In the genomic region with DNA sequence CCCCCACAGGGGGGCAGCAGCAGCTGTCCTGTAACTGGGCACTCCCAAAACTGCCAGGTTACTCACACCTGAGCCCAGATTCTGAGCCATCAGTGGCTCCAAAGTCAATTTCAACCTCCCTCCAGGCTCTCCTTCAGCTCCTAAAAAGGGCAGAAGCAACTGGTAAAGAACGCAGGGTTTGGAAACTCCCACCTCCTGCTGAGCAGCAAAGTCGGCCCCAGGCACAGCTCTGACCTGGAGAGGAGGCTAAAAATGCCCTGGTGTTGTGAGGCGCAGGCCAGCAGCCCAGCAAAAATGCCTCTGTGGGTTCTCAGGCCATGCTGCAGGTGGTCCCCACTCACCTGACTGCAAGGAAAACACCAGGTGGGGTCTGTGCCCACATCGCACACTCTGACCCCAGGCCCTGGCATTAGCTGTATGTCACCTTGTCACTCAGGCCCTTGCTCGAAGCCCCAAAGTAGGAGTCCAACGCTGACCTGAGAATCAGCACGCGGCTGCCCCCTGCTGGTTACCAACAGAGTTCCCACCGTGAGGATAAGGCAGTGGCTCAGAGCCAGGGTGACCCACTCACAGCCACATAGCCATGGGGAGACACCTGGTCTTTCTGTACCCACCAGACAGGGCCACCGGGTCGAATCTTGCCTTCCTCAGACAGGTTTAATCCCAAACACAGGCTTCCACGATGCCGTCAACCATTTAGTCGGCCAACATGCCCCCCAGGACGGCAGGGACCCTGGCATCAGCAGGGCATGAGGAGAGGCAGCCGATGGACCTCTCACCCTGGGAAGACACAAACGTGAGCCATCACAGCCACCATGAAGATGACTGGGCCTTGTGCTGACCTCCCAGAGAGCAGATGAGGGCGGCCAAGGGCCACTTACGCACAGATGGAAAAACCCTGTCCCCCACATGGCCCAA, we compare ENCODE assay signal across 8 cellular contexts. TPM values are rescaled to one million over a fixed set of nuclear protein-coding genes. Genes with fewer than 3 reads are reported as not detected.
DNase-seq lines count a peak whose midpoint lies in the region; ATAC-seq and TF ChIP-seq lines count a peak whose summit lies in the region.

No MANE protein-coding gene starts in this region.

- no peak overlapping the region for H2BK5ac ChIP-seq in H9 (ENCODE audit: insufficient read length, low read length)

- no peaks in the 10 kb centered on the region for H3K9me3 Mint-ChIP-seq in H9

- H3K27ac ChIP-seq in H9 (ENCODE audit: insufficient read length, low read depth, low read length) (no peak overlapping the region), foreskin keratinocyte (no peak overlapping the region), parathyroid adenoma (no peak overlapping the region), upper lobe of left lung (peak overlapping the region in 3 of 4 donors; percentile 17 to 63 (median 54))

- no peaks in the 10 kb centered on the region for H4K20me1 ChIP-seq in H9 (ENCODE audit: control insufficient read depth, insufficient read depth, insufficient read length)

- H2AK5ac ChIP-seq in H9 (ENCODE audit: insufficient read length, low read length) = no peak overlapping the region

- no peak overlapping the region for H4K91ac ChIP-seq in H9 (ENCODE audit: insufficient read length, low read depth, low read length)

- no peaks in the 10 kb centered on the region for H3K27me3 ChIP-seq in H9 (ENCODE audit: insufficient read depth, low read length)
- no peaks in the 10 kb centered on the region for H3K27me3 ChIP-seq in foreskin keratinocyte
- no peaks in the 10 kb centered on the region for H3K27me3 ChIP-seq in parathyroid adenoma (ENCODE audit: control insufficient read depth, insufficient read depth, low read length)
- no peaks in the 10 kb centered on the region for H3K27me3 ChIP-seq in upper lobe of left lung

- no peak for TF ChIP-seq POLR2A in upper lobe of left lung (IDR thresholded peaks at IDR 0.05)

- H3K4ac ChIP-seq in H9 (ENCODE audit: low read depth, low read length) = no peak overlapping the region

- H3K14ac ChIP-seq in H9 (ENCODE audit: insufficient read depth, low read length) = 0 out of 2 replicates have a peak overlapping the region, but pooled peaks have one; percentile 47

- WGBS in H9 (ENCODE audit: extremely low coverage, insufficient read length, low lambda C conversion rate) = no CpG with 5 or more reads among the region's 19 CpGs
- WGBS in upper lobe of left lung, 2 donors = 30 to 63% methylated on average over 4 to 19 of the region's 19 CpGs

- H2AFZ ChIP-seq in H9 (ENCODE audit: low read length) (no peak overlapping the region), parathyroid adenoma (no peak overlapping the region)

- H3K4me3 Mint-ChIP-seq in H9 = no peak overlapping the region

- no peak overlapping the region for H3K4me3 ChIP-seq in parathyroid adenoma (ENCODE audit: low read depth, low read length)
- no peak overlapping the region for H3K4me3 ChIP-seq in upper lobe of left lung

- no peak overlapping the region for H2BK120ac ChIP-seq in H9 (ENCODE audit: low read depth, low read length, poor library complexity, severe bottlenecking)

- no peaks in the 10 kb centered on the region for H3K4me1 ChIP-seq in H9 (ENCODE audit: insufficient read depth, low read length)
- no peaks in the 10 kb centered on the region for H3K4me1 ChIP-seq in foreskin keratinocyte
- H3K4me1 ChIP-seq in parathyroid adenoma = peaks cover 4% of the 10 kb centered on the region
- peaks cover 0 to 8% (median 1%) of the 10 kb centered on the region in 4 donors for H3K4me1 ChIP-seq in upper lobe of left lung

- no peak overlapping the region for H3K9ac ChIP-seq in H9 (ENCODE audit: extremely low read depth, insufficient read length, low read length)
- no peak overlapping the region for H3K9ac ChIP-seq in parathyroid adenoma

- no peak overlapping the region for H4K5ac ChIP-seq in H9 (ENCODE audit: insufficient read length, low read depth, low read length)

- peaks cover 16 to 73% (median 39%) of the 10 kb centered on the region in 3 experiments; a peak in 6 of 7 replicates for H3K36me3 Mint-ChIP-seq in H9 (ENCODE audit: insufficient read depth in 1 of 3, low read depth in 3 of 3)

- H2BK20ac ChIP-seq in H9 (ENCODE audit: low read depth, low read length, poor library complexity, severe bottlenecking) = no peak overlapping the region

- no peak overlapping the region for H3K23ac ChIP-seq in H9 (ENCODE audit: insufficient read length, low read depth, low read length)

- TF ChIP-seq CTCF in H9 (conservative IDR thresholded peaks at IDR 0.05) = peak; percentile 82
- peak; percentile 75 for TF ChIP-seq CTCF in foreskin keratinocyte (conservative IDR thresholded peaks at IDR 0.05)
- peak; percentile 53 for TF ChIP-seq CTCF in parathyroid adenoma (IDR thresholded peaks at IDR 0.05)
- peak; percentile 68 to 78 (median 74) for TF ChIP-seq CTCF in upper lobe of left lung (IDR thresholded peaks at IDR 0.05)

- peak; percentile 53 for ATAC-seq in foreskin keratinocyte
- peak; percentile 62 to 77 for ATAC-seq in upper lobe of left lung (ENCODE audit: low FRiP score in 2 of 2)
- ATAC-seq in HG03097 (IDR thresholded peaks at IDR 0.05; ENCODE audit: low FRiP score, unreplicated experiment) = no peak

- DNase-seq in Ammon's horn (ENCODE audit: low spot score) (peak; percentile 79), H9 (peak; percentile 88), RPMI8226 (peak; percentile 74), foreskin keratinocyte (no peak), upper lobe of left lung (peak in 1 of 2 donors; percentile 64)
- DNase-seq in activated effector memory CD4-positive, alpha-beta T cell treated with anti-CD3 and anti-CD28 coated beads, Interleukin-2, amount 50 U/mL, for 16 hours = peak; percentile 88

- H3K18ac ChIP-seq in H9 (ENCODE audit: insufficient read length, low read depth, low read length) = peak overlapping the region; percentile 30

- H3K27ac Mint-ChIP-seq in H9 = peak overlapping the region in 2 of 3 experiments; percentile 81 to 89; a peak in 3 of 7 replicates

- no peak overlapping the region for H2BK15ac ChIP-seq in H9 (ENCODE audit: low read depth, low read length)

- H3K79me2 ChIP-seq in H9 (ENCODE audit: insufficient read depth, low read length) (peaks cover 1% of the 10 kb centered on the region; the same call in 1 of the 2 replicates), parathyroid adenoma (no peaks in the 10 kb centered on the region)

- H3K79me1 ChIP-seq in H9 (ENCODE audit: insufficient read depth, low read depth, low read length, poor library complexity, severe bottlenecking) = no peaks in the 10 kb centered on the region

- H3K9me3 ChIP-seq in H9 (ENCODE audit: control insufficient read depth, low read depth, low read length) = no peaks in the 10 kb centered on the region
- no peaks in the 10 kb centered on the region for H3K9me3 ChIP-seq in parathyroid adenoma (ENCODE audit: control insufficient read depth, low read length)
- no peaks in the 10 kb centered on the region for H3K9me3 ChIP-seq in upper lobe of left lung

- H4K8ac ChIP-seq in H9 (replicated peaks; ENCODE audit: insufficient read length, low read depth, low read length) = no peak overlapping the region

- H3K4me2 ChIP-seq in H9 (ENCODE audit: insufficient read depth, insufficient read length, low read length) (no peak overlapping the region), parathyroid adenoma (ENCODE audit: low read length) (no peak overlapping the region)

- H3K36me3 ChIP-seq in parathyroid adenoma (ENCODE audit: control insufficient read depth, insufficient read depth, low read length) = no peaks in the 10 kb centered on the region
- peaks cover 14 to 70% (median 55%) of the 10 kb centered on the region in 4 donors for H3K36me3 ChIP-seq in upper lobe of left lung

- no peak overlapping the region for H3K56ac ChIP-seq in H9 (ENCODE audit: insufficient read length, low read depth, low read length)

- H3K27me3 Mint-ChIP-seq in H9 (ENCODE audit: low read depth) = no peaks in the 10 kb centered on the region

- peaks cover 8 to 14% of the 10 kb centered on the region in 2 experiments for H3K4me1 Mint-ChIP-seq in H9

- H3K23me2 ChIP-seq in H9 (ENCODE audit: insufficient read length, low read depth, low read length, poor library complexity, severe bottlenecking) = no peaks in the 10 kb centered on the region

- no peak overlapping the region for H3T11ph ChIP-seq in H9 (ENCODE audit: low read length)

- TF ChIP-seq EP300 in upper lobe of left lung (IDR thresholded peaks at IDR 0.05) = no peak

- no peak overlapping the region for H2BK12ac ChIP-seq in H9 (ENCODE audit: insufficient read length, low read depth, low read length)

RNA-seq across cellular contexts. Expression of a gene that starts 11.1 kb away (rescaled TPM):
- total RNA-seq in H9 (2021) (63.6 and 68.2 TPM in 2 replicates), foreskin keratinocyte (32.7 and 32.9 TPM in 2 replicates), upper lobe of left lung (10 to 100 TPM; 35.6 to 73.5 (median 53.0) TPM)
- 56.7 and 60.3 TPM in 2 replicates for polyA plus RNA-seq in foreskin keratinocyte

RNA-seq across cellular contexts. Expression of a gene that starts 27.6 kb away (rescaled TPM):
- total RNA-seq in H9 (2021) (1.0 and 1.2 TPM in 2 replicates), foreskin keratinocyte (not detected in 2 replicates), upper lobe of left lung (1 to 10 TPM; 1.3 to 8.4 (median 5.7) TPM)
- polyA plus RNA-seq in foreskin keratinocyte = not detected in 2 replicates

RNA-seq across cellular contexts. Expression of a gene that starts 56.5 kb away (rescaled TPM):
- total RNA-seq in H9 (2021) (18.4 and 19.8 TPM in 2 replicates), foreskin keratinocyte (25.1 and 26.5 TPM in 2 replicates), upper lobe of left lung (100 to 1,000 TPM in 4 of 6 donors, 10 to 100 TPM in 2; 42.1 to 226 (median 105) TPM)
- 53.8 and 63.4 TPM in 2 replicates for polyA plus RNA-seq in foreskin keratinocyte

Comparison
In these comparisons a context has a peak if more than half of its experiments do, and no peak if none do; other contexts are left out.
1. DNase-seq: peak in Ammon's horn (single experiment), H9 (single experiment), RPMI8226 (single experiment) and activated effector memory CD4-positive, alpha-beta T cell treated with anti-CD3 and anti-CD28 coated beads, Interleukin-2, amount 50 U/mL, for 16 hours (single experiment); none in foreskin keratinocyte (0 of 2).
2. H3K27ac ChIP-seq: peak in upper lobe of left lung (3 of 4); none in H9 (single experiment), foreskin keratinocyte (single experiment) and parathyroid adenoma (single experiment).
3. Peak in every context shown above with its lines, with median percentiles within 50 percentile points of each other: CTCF ChIP-seq.